Comparison of ENCODE assay signal across 9 cellular contexts in the genomic region with DNA sequence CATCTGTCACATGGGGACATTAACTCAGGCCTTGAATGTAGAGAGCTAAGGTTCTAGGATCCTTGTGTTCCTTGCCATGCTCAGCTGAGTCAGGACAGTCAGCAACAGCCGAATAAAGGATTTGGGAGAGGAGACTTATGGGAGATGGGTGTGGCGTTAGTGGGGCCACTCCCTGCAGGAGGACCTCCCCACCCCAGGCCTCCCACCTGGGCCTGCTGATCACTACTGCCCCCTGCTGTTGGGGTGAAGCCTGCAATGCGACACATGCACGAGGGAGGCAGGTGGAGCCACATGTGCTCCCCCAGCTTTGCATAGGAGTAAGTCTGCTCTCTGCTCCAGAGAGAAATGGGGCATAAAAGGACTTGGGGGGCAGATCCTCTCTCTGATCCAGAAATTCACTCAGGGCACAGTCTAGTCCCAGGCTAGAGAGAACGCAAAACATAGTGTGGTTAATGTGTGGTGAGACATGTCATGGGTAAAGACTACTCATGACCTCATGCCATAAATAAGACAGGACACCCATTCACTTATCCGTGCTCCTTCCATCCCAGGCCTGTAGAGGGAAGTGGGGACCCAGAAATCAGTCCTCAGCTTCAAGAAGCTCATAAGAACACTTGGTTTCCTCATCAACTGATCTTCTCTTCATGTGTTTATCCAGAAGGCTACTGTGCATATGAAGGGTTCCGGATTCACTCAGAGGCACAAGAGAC. TPM values are rescaled to one million over a fixed set of nuclear protein-coding genes. Genes with fewer than 3 reads are reported as not detected.
DNase-seq lines count a peak whose midpoint lies in the region; ATAC-seq, FAIRE-seq and TF ChIP-seq lines count a peak whose summit lies in the region.
"Had no signal": no experiment of that assay in that cellular context is flagged by ENCODE, and none has a peak within 500 bp of the region (broad histone marks: within the 10 kb centered on the region; RNA-seq: fewer than 3 reads in every experiment).

No MANE protein-coding gene starts in this region.

- H4K91ac ChIP-seq in IMR-90 (ENCODE audit: insufficient read depth, low read depth, low read length) = no peak overlapping the region

- no peaks in the 10 kb centered on the region for H3K9me3 Mint-ChIP-seq in mesothelial cell of epicardium
- no peaks in the 10 kb centered on the region for H3K9me3 Mint-ChIP-seq in CD8-positive, alpha-beta memory T cell

- no peak overlapping the region for H3K9ac ChIP-seq in IMR-90 (ENCODE audit: low read depth, low read length)
- H3K9ac ChIP-seq in K562 (ENCODE audit: insufficient read depth in 1 of 2, low read depth in 2 of 2, low read length in 2 of 2) = no peak overlapping the region

- H3K4me2 ChIP-seq in IMR-90 (ENCODE audit: low read depth, low read length) = no peak overlapping the region
- peak overlapping the region; percentile 76 for H3K4me2 ChIP-seq in K562 (ENCODE audit: insufficient read depth, low read length)

- in situ Hi-C loops in IMR-90 (cut with MboI; ENCODE audit: low sequenced_read_pairs) = no loop called here
- in situ Hi-C loops in K562 (cut with MboI) = no loop called here

- H3K27me3 ChIP-seq in IMR-90 (ENCODE audit: control insufficient read depth, insufficient read depth, low read length) = no peaks in the 10 kb centered on the region
- H3K27me3 ChIP-seq in K562 (ENCODE audit: control insufficient read depth in 2 of 2, insufficient read depth in 2 of 2, low read length in 2 of 2) = peaks cover 4 to 7% of the 10 kb centered on the region in 2 experiments; a peak in 4 of 5 replicates
- H3K27me3 ChIP-seq in CD8-positive, alpha-beta memory T cell (ENCODE audit: insufficient read depth, low read length, poor library complexity, severe bottlenecking) = peaks cover 1% of the 10 kb centered on the region
- H3K27me3 ChIP-seq: gastrocnemius medialis had no signal

- dilution Hi-C loops in IMR-90 (cut with HindIII; ENCODE audit: low sequenced_read_pairs, unreplicated experiment) = no loop called here

- no peak overlapping the region for H3K14ac ChIP-seq in IMR-90 (replicated peaks; ENCODE audit: low read depth, low read length)

- FAIRE-seq in K562 (lab: Jason Lieb, UNC) = peak; percentile 93

- H3K27ac ChIP-seq in IMR-90 (ENCODE audit: insufficient read depth, low read length) (no peak overlapping the region), K562 (ENCODE audit: extremely low read depth, low read depth, low read length) (no peak overlapping the region; the same call in 2 of the 3 replicates)
- H3K27ac ChIP-seq in CD8-positive, alpha-beta memory T cell (ENCODE audit: low read depth, low read length) = no peak overlapping the region
- H3K27ac ChIP-seq: gastrocnemius medialis had no signal

- no peaks in the 10 kb centered on the region for H3K36me3 ChIP-seq in IMR-90 (ENCODE audit: control insufficient read depth, insufficient read depth, low read length)
- no peaks in the 10 kb centered on the region for H3K36me3 ChIP-seq in K562 (ENCODE audit: control insufficient read depth, insufficient read depth, low read length)
- no peaks in the 10 kb centered on the region for H3K36me3 ChIP-seq in CD8-positive, alpha-beta memory T cell (ENCODE audit: insufficient read depth, low read length)
- H3K36me3 ChIP-seq: gastrocnemius medialis had no signal

- WGBS in IMR-90 (ENCODE audit: extremely low coverage in 2 of 2, insufficient read length in 1 of 2), 2 experiments = no CpG with 5 or more reads among the region's 7 CpGs
- 16% methylated on average over 7 of the region's 7 CpGs for WGBS in K562 (ENCODE audit: insufficient coverage, low coverage, missing lambda C conversion rate)

- BruUV-seq in IMR-90 (replicated peaks; lab: Mats Ljungman, UMichigan) (no TSS peak), K562 (replicated peaks; lab: Mats Ljungman, UMichigan) (no TSS peak)

- CTCF ChIA-PET in IMR-90 (lab: Yijun Ruan, JAX) (no interaction called here), K562 (lab: Yijun Ruan, JAX; ENCODE audit: low intra/inter-chr PET ratio) (interaction anchor here (0.7 to 0.8 kb wide), 2 partner anchors 41 to 96 kb away, joined by 3 read pairs; no protein-coding TSS in a partner anchor)
- CTCF ChIA-PET in CD8-positive, alpha-beta memory T cell (lab: Charles Lee) = no interaction called here

- no peak overlapping the region for H3K4me3 Mint-ChIP-seq in mesothelial cell of epicardium
- no peak overlapping the region for H3K4me3 Mint-ChIP-seq in CD8-positive, alpha-beta memory T cell

- no peak overlapping the region for H3K4ac ChIP-seq in IMR-90 (ENCODE audit: low read depth, low read length)

- H3K4me3 ChIP-seq in IMR-90 (ENCODE audit: insufficient read depth, low read depth, low read length) (no peak overlapping the region), K562 (no peak overlapping the region)
- H3K4me3 ChIP-seq in CD8-positive, alpha-beta memory T cell (ENCODE audit: low read length) = no peak overlapping the region
- H3K4me3 ChIP-seq: gastrocnemius medialis had no signal

- H2AFZ ChIP-seq in IMR-90 (replicated peaks; ENCODE audit: low read length, poor library complexity) (no peak overlapping the region), K562 (ENCODE audit: low read depth, low read length) (peak overlapping the region; percentile 93)

- H3K4me1 Mint-ChIP-seq in mesothelial cell of epicardium = peaks cover 31% of the 10 kb centered on the region
- no peaks in the 10 kb centered on the region for H3K4me1 Mint-ChIP-seq in CD8-positive, alpha-beta memory T cell

- H2BK5ac ChIP-seq in IMR-90 (ENCODE audit: low read depth, low read length, poor library complexity, severe bottlenecking) = no peak overlapping the region

- H2AK5ac ChIP-seq in IMR-90 (ENCODE audit: low read depth, low read length) = no peak overlapping the region

- H3K79me2 ChIP-seq in K562 (ENCODE audit: control insufficient read depth, insufficient read depth, low read length) = no peaks in the 10 kb centered on the region

- no peak for TF ChIP-seq EP300 in K562 (IDR thresholded peaks at IDR 0.05; ENCODE audit: low read length)

- no peak for TF ChIP-seq POLR2A in IMR-90 (IDR thresholded peaks at IDR 0.05; ENCODE audit: low read depth, low read length)
- TF ChIP-seq POLR2A in K562 (conservative IDR thresholded peaks at IDR 0.05) = no peak

- DNase-seq in ELF-1 (ENCODE audit: low read depth, low spot score) (peak; percentile 81), IMR-90 (peak; percentile 38), K562 (ENCODE audit: extremely low read depth in 1 of 4, low spot score in 3 of 4) (peak; percentile 84 to 95 (median 92)), mesothelial cell of epicardium (ENCODE audit: low spot score in 2 of 2, unreplicated experiment in 2 of 2) (no peak), NCI-H1048 (lab: John Stamatoyannopoulos, UW) (no peak), DMS79 (lab: John Stamatoyannopoulos, UW) (no peak), UCSD-AML1 (lab: John Stamatoyannopoulos, UW; ENCODE audit: unreplicated experiment) (no peak)
- DNase-seq in CD8-positive, alpha-beta memory T cell = no peak
- DNase-seq: gastrocnemius medialis had no signal

- no peaks in the 10 kb centered on the region for H3K27me3 Mint-ChIP-seq in mesothelial cell of epicardium (ENCODE audit: low read depth)
- peaks cover 4 to 5% of the 10 kb centered on the region in 2 donors for H3K27me3 Mint-ChIP-seq in CD8-positive, alpha-beta memory T cell

- H3K4me1 ChIP-seq in IMR-90 (ENCODE audit: control insufficient read depth, insufficient read depth, low read length) (no peaks in the 10 kb centered on the region), K562 (replicated peaks in 1 of 2; ENCODE audit: control insufficient read depth in 2 of 2, insufficient read depth in 2 of 2, low read length in 2 of 2) (peaks cover 3% of the 10 kb centered on the region in 2 experiments; a peak in 3 of 5 replicates)
- H3K4me1 ChIP-seq in CD8-positive, alpha-beta memory T cell (ENCODE audit: insufficient read depth, low read length) = no peaks in the 10 kb centered on the region

- H2BK20ac ChIP-seq in IMR-90 (ENCODE audit: low read depth, low read length) = no peak overlapping the region

- H3K9me3 ChIP-seq in IMR-90 (ENCODE audit: control insufficient read depth, insufficient read depth, low read length) = no peaks in the 10 kb centered on the region
- no peaks in the 10 kb centered on the region; the same call in 1 of the 2 replicates for H3K9me3 ChIP-seq in K562 (replicated peaks; ENCODE audit: control insufficient read depth, insufficient read depth, low read depth, low read length)
- H3K9me3 ChIP-seq in CD8-positive, alpha-beta memory T cell (ENCODE audit: low read length) = no peaks in the 10 kb centered on the region
- H3K9me3 ChIP-seq: gastrocnemius medialis had no signal

- intact Hi-C loops in IMR-90 (cut with micrococcal nuclease) (no loop called here), K562 (cut with micrococcal nuclease) (loop anchor here (1.0 to 5.0 kb wide), 2 partner anchors 93 to 157 kb away; partner anchors contain the start of gene NMNAT3)

- no peak overlapping the region for H4K8ac ChIP-seq in IMR-90 (ENCODE audit: low read depth in 2 of 2, low read length in 2 of 2)

- H3K23ac ChIP-seq in IMR-90 (ENCODE audit: low read depth, low read length) = no peak overlapping the region

- no peak overlapping the region for H3K56ac ChIP-seq in IMR-90 (ENCODE audit: extremely low read depth, insufficient read depth, low read length)

- H3K79me1 ChIP-seq in IMR-90 (ENCODE audit: low read depth in 1 of 2, low read length in 2 of 2) = no peaks in the 10 kb centered on the region

- TF ChIP-seq CTCF in IMR-90 (conservative IDR thresholded peaks at IDR 0.05; ENCODE audit: low read depth, low read length) (peak; percentile 20; the same call in 1 of the 2 replicates), K562 (IDR thresholded peaks at IDR 0.05 in 2 of 3, conservative IDR thresholded peaks at IDR 0.05 in 1 of 3; ENCODE audit: insufficient read depth in 2 of 3, low read depth in 1 of 3, low read length in 3 of 3) (peak; percentile 85 to 95 (median 91)), mesothelial cell of epicardium (IDR thresholded peaks at IDR 0.05; ENCODE audit: unreplicated experiment) (no peak)

- H3K9me1 ChIP-seq in IMR-90 (ENCODE audit: insufficient read depth, low read length) = no peaks in the 10 kb centered on the region
- no peaks in the 10 kb centered on the region for H3K9me1 ChIP-seq in K562 (ENCODE audit: control insufficient read depth, insufficient read depth, low read length)

- no peak overlapping the region for H4K5ac ChIP-seq in IMR-90 (ENCODE audit: low read depth, low read length)

- peaks cover 57% of the 10 kb centered on the region for H3K36me3 Mint-ChIP-seq in mesothelial cell of epicardium
- H3K36me3 Mint-ChIP-seq in CD8-positive, alpha-beta memory T cell = no peaks in the 10 kb centered on the region

- TF ChIP-seq RAD21 in IMR-90 (IDR thresholded peaks at IDR 0.05; ENCODE audit: low read length) (peak; percentile 20; the same call in 1 of the 2 replicates), K562 (CRISPR knock-in tag; conservative IDR thresholded peaks at IDR 0.05 in 1 of 2, IDR thresholded peaks at IDR 0.05 in 1 of 2) (peak; percentile 56 to 75)

- no peak overlapping the region for H2BK15ac ChIP-seq in IMR-90 (ENCODE audit: low read depth, low read length)

- no peak overlapping the region for H3K18ac ChIP-seq in IMR-90 (ENCODE audit: low read depth, low read length)

- no peak overlapping the region for H2BK120ac ChIP-seq in IMR-90 (ENCODE audit: low read depth, low read length)

- no peak overlapping the region for H2AK9ac ChIP-seq in IMR-90 (replicated peaks; ENCODE audit: low read depth, low read length, poor library complexity)

- no peaks in the 10 kb centered on the region for H4K20me1 ChIP-seq in IMR-90 (ENCODE audit: insufficient read depth, low read length)
- H4K20me1 ChIP-seq in K562 (replicated peaks; ENCODE audit: control insufficient read depth, insufficient read depth, low read length) = no peaks in the 10 kb centered on the region

- peak overlapping the region; percentile 53 for H3K27ac Mint-ChIP-seq in mesothelial cell of epicardium
- no peak overlapping the region for H3K27ac Mint-ChIP-seq in CD8-positive, alpha-beta memory T cell

- POLR2A ChIA-PET in IMR-90 (lab: Charles Lee; ENCODE audit: unreplicated experiment) (no interaction called here), K562 (lab: Yijun Ruan, JAX) (interaction anchor here (0.6 to 1.7 kb wide), 4 partner anchors 21 to 531 kb away, joined by 3 to 5 read pairs (median 4); no protein-coding TSS in a partner anchor)
- POLR2A ChIA-PET in CD8-positive, alpha-beta memory T cell (lab: Charles Lee) = no interaction called here

- ATAC-seq in IMR-90 (ENCODE audit: low read depth) (no peak), K562 (peak; percentile 98)

RNA-seq across cellular contexts. Expression of gene RBP1, which starts 19.4 kb away (rescaled TPM):
- total RNA-seq in IMR-90 (2012; rRNA removed) (61.9 and 65.4 TPM in 2 replicates), K562 (2014; rRNA removed) (not detected in 2 replicates), K562 (2014; rRNA removed; fragmentation: Illumina TruSeq; extraction: Trizol) (not detected in 2 replicates), K562 (2015; rRNA removed; fragmentation: Illumina TruSeq; extraction: Trizol) (not detected in 2 replicates), K562 (2021) (0.58 and 1.0 TPM in 2 replicates), mesothelial cell of epicardium (683 to 700 TPM (median 691 TPM) in 3 replicates)
- polyA plus RNA-seq in IMR-90 (2012; rRNA removed) (117 and 134 TPM in 2 replicates), K562 (2011; rRNA removed) (not detected in 2 replicates), K562 (2014; fragmentation: Illumina TruSeq; extraction: Trizol) (not detected in 2 replicates), K562 (2014; fragmentation: Nextera tagmentation; extraction: Ambion mirVana) (under 1 TPM in 1 of 2 experiments, not detected in 1; 0.03 TPM), K562 (2014; rRNA removed) (not detected in 2 replicates)
- polyA plus RNA-seq in IMR-90 (2012; cell fraction: cytosol; rRNA removed) = 88.6 and 121 TPM in 2 replicates
- polyA plus RNA-seq in IMR-90 (2012; cell fraction: nucleus; rRNA removed; ENCODE audit: low replicate concordance) = 23.5 and 58.9 TPM in 2 replicates
- total RNA-seq in K562 (2011; cell fraction: chromatin; rRNA removed; ENCODE audit: low replicate concordance) = not detected in 2 replicates
- not detected in 2 replicates for total RNA-seq in K562 (2011; cell fraction: nucleolus; rRNA removed)
- total RNA-seq in K562 (2011; cell fraction: nucleoplasm; rRNA removed) = not detected in 2 replicates
- not detected in 2 replicates for polyA plus RNA-seq in K562 (2011; cell fraction: cytosol; rRNA removed)
- not detected in 2 replicates for polyA plus RNA-seq in K562 (2011; cell fraction: nucleus; rRNA removed)
- 0.30 TPM in 1 of 2 replicates, not detected in the other for polyA plus RNA-seq in K562 (2012)
- polyA minus RNA-seq in K562 (2011; rRNA and poly(A)+ RNA removed) = not detected in 2 replicates
- not detected in 2 replicates for polyA minus RNA-seq in K562 (2011; cell fraction: cytosol; rRNA and poly(A)+ RNA removed)
- not detected in 2 replicates for polyA minus RNA-seq in K562 (2011; cell fraction: nucleus; rRNA and poly(A)+ RNA removed)
- total RNA-seq in CD8-positive, alpha-beta memory T cell = not detected
- not detected for polyA plus RNA-seq in CD8-positive, alpha-beta memory T cell

RNA-seq across cellular contexts. Expression of gene RBP2, which starts 43.9 kb away (rescaled TPM):
- not detected in 2 replicates for total RNA-seq in IMR-90 (2012; rRNA removed)
- polyA plus RNA-seq in IMR-90 (2012; rRNA removed) = not detected in 2 replicates
- polyA plus RNA-seq in IMR-90 (2012; cell fraction: cytosol; rRNA removed) = not detected in 2 replicates
- polyA plus RNA-seq in IMR-90 (2012; cell fraction: nucleus; rRNA removed; ENCODE audit: low replicate concordance) = not detected in 2 replicates
- total RNA-seq in K562 (2011; cell fraction: chromatin; rRNA removed; ENCODE audit: low replicate concordance) = not detected in 2 replicates
- not detected in 2 replicates for total RNA-seq in K562 (2011; cell fraction: nucleolus; rRNA removed)
- total RNA-seq in K562 (2011; cell fraction: nucleoplasm; rRNA removed) = not detected in 2 replicates
- total RNA-seq in K562 (2014; rRNA removed) = not detected in 2 replicates
- total RNA-seq in K562 (2014; rRNA removed; fragmentation: Illumina TruSeq; extraction: Trizol) = not detected in 2 replicates
- not detected in 2 replicates for total RNA-seq in K562 (2015; rRNA removed; fragmentation: Illumina TruSeq; extraction: Trizol)
- total RNA-seq in K562 (2021) = not detected in 2 replicates
- polyA plus RNA-seq in K562 (2011; rRNA removed) = not detected in 2 replicates
- not detected in 2 replicates for polyA plus RNA-seq in K562 (2011; cell fraction: cytosol; rRNA removed)
- polyA plus RNA-seq in K562 (2011; cell fraction: nucleus; rRNA removed) = not detected in 2 replicates
- polyA plus RNA-seq in K562 (2012) = not detected in 2 replicates
- not detected in 2 replicates for polyA plus RNA-seq in K562 (2014; fragmentation: Illumina TruSeq; extraction: Trizol)
- polyA plus RNA-seq in K562 (2014; fragmentation: Nextera tagmentation; extraction: Ambion mirVana) = not detected
- polyA plus RNA-seq in K562 (2014; rRNA removed) = not detected in 2 replicates
- polyA minus RNA-seq in K562 (2011; rRNA and poly(A)+ RNA removed) = not detected in 2 replicates
- polyA minus RNA-seq in K562 (2011; cell fraction: cytosol; rRNA and poly(A)+ RNA removed) = not detected in 2 replicates
- polyA minus RNA-seq in K562 (2011; cell fraction: nucleus; rRNA and poly(A)+ RNA removed) = not detected in 2 replicates
- total RNA-seq in mesothelial cell of epicardium = not detected in 3 replicates
- total RNA-seq in CD8-positive, alpha-beta memory T cell = not detected
- not detected for polyA plus RNA-seq in CD8-positive, alpha-beta memory T cell
- total RNA-seq: gastrocnemius medialis had no signal

Comparison
In these comparisons a context has a peak if more than half of its experiments do, and no peak if none do; other contexts are left out.
1. DNase-seq: peak in ELF-1 (single experiment), IMR-90 (single experiment) and K562 (4 of 4); none in mesothelial cell of epicardium (0 of 2), NCI-H1048 (single experiment), DMS79 (single experiment), UCSD-AML1 (single experiment) and CD8-positive, alpha-beta memory T cell (0 of 5).
2. RNA of gene RBP1, which starts 19.4 kb away (total RNA-seq): 683 to 700 TPM in mesothelial cell of epicardium and 61.9 to 65.4 TPM in IMR-90; 0.58 to 1.0 TPM in K562 and not detected in CD8-positive, alpha-beta memory T cell; every median in the first group is over 10 times any median in the second.